In genomic region chr1:16026723-16027484, GRCh38 we compare ENCODE assay signal across 10 cellular contexts. TPM values are rescaled to one million over a fixed set of nuclear protein-coding genes. Genes with fewer than 3 reads are reported as not detected.
A peak's percentile ranks its signal among the peaks of the same experiment; 100 is the strongest.
DNase-seq lines count a peak whose midpoint lies in the region; ATAC-seq, FAIRE-seq and TF ChIP-seq lines count a peak whose summit lies in the region.
"Had no signal": no experiment of that assay in that cellular context is flagged by ENCODE, and none has a peak within 500 bp of the region (broad histone marks: within the 10 kb centered on the region; RNA-seq: fewer than 3 reads in every experiment).

No MANE protein-coding gene starts in this region.

- H3K27ac ChIP-seq in kidney (ENCODE audit: low read depth in 2 of 2, low read length in 2 of 2): no peak overlapping the region
- no peak overlapping the region for H3K27ac ChIP-seq in thymus (ENCODE audit: low read depth)
- H3K27ac ChIP-seq in spleen: no peak overlapping the region

- intact Hi-C loops in kidney (cut with DNase I) (no loop called here), spleen (cut with DNase I; ENCODE audit: low total_unique reads) (no loop called here)

- no peak for ATAC-seq in GM19395 (IDR thresholded peaks at IDR 0.05; ENCODE audit: unreplicated experiment)
- ATAC-seq in GM21576 (IDR thresholded peaks at IDR 0.05; ENCODE audit: unreplicated experiment): no peak

- H3K9ac ChIP-seq in kidney (ENCODE audit: low read length in 2 of 2): no peak overlapping the region

- H3K9me3 ChIP-seq in kidney (ENCODE audit: control insufficient read depth in 1 of 2, low read length in 2 of 2): no peaks in the 10 kb centered on the region
- peaks cover 1% of the 10 kb centered on the region for H3K9me3 ChIP-seq in thymus (ENCODE audit: control insufficient read depth)
- no peaks in the 10 kb centered on the region for H3K9me3 ChIP-seq in spleen

- TF ChIP-seq CTCF in kidney (IDR thresholded peaks at IDR 0.05; ENCODE audit: borderline replicate concordance, extremely low read depth, insufficient read depth) (no peak), spleen (IDR thresholded peaks at IDR 0.05 in 8 of 11, conservative IDR thresholded peaks at IDR 0.05 in 3 of 11) (no peak)

- H3K27me3 Mint-ChIP-seq in activated T-cell treated with anti-CD3 and anti-CD28 coated beads, Interleukin-2, amount 50 U/mL, for 24 hours: peaks cover 25% of the 10 kb centered on the region

- no peak overlapping the region for H3K27ac Mint-ChIP-seq in activated T-cell treated with anti-CD3 and anti-CD28 coated beads, Interleukin-2, amount 50 U/mL, for 24 hours
- H3K27ac Mint-ChIP-seq: CD4-positive, CD25-positive, alpha-beta regulatory T cell had no signal

- peak; percentile 23 to 25 for DNase-seq in activated CD4-positive, alpha-beta T cell treated with anti-CD3 and anti-CD28 coated beads for 24 hours (ENCODE audit: low read depth in 2 of 2)
- DNase-seq in activated CD4-positive, alpha-beta T cell treated with anti-CD3 and anti-CD28 coated beads for 1 hour: no peak
- DNase-seq in activated T-cell treated with anti-CD3 and anti-CD28 coated beads, Interleukin-2, amount 50 U/mL, for 24 hours: peak; percentile 73
- DNase-seq in kidney (peak; percentile 74), spleen (no peak)

- no peaks in the 10 kb centered on the region for H3K9me3 Mint-ChIP-seq in activated T-cell treated with anti-CD3 and anti-CD28 coated beads, Interleukin-2, amount 50 U/mL, for 24 hours
- H3K9me3 Mint-ChIP-seq: CD4-positive, CD25-positive, alpha-beta regulatory T cell had no signal

- H3K4me1 ChIP-seq in kidney (ENCODE audit: control insufficient read depth in 1 of 2, insufficient read depth in 1 of 2, low read depth in 1 of 2, low read length in 2 of 2): peaks cover 5 to 10% of the 10 kb centered on the region in 2 donors
- H3K4me1 ChIP-seq in thymus (ENCODE audit: control insufficient read depth, insufficient read depth, low read length): peaks cover 2% of the 10 kb centered on the region
- H3K4me1 ChIP-seq in spleen: peaks cover 6 to 14% (median 9%) of the 10 kb centered on the region in 6 donors

- FAIRE-seq in kidney (lab: Jason Lieb, UNC): no peak

- H3K4me3 ChIP-seq in kidney (ENCODE audit: low read length in 2 of 2): no peak overlapping the region
- peak overlapping the region; percentile 12 for H3K4me3 ChIP-seq in thymus (ENCODE audit: low read length)
- H3K4me3 ChIP-seq in spleen: peak overlapping the region in 4 of 8 donors; percentile 16 to 57 (median 22)

- H3K4me3 Mint-ChIP-seq in activated T-cell treated with anti-CD3 and anti-CD28 coated beads, Interleukin-2, amount 50 U/mL, for 24 hours: no peak overlapping the region

- H3K36me3 ChIP-seq in kidney (ENCODE audit: control insufficient read depth in 1 of 2, insufficient read depth in 2 of 2, low read length in 2 of 2) (no peaks in the 10 kb centered on the region), thymus (ENCODE audit: control insufficient read depth, insufficient read depth) (no peaks in the 10 kb centered on the region), spleen (no peaks in the 10 kb centered on the region)

- 16% methylated on average over 33 of the region's 33 CpGs for WGBS in thymus
- 11 to 13% (median 12%) methylated on average over 17 to 33 of the region's 33 CpGs for WGBS in spleen, 5 donors

- H3K36me3 Mint-ChIP-seq in activated T-cell treated with anti-CD3 and anti-CD28 coated beads, Interleukin-2, amount 50 U/mL, for 24 hours (ENCODE audit: low read depth): no peaks in the 10 kb centered on the region
- H3K36me3 Mint-ChIP-seq: CD4-positive, CD25-positive, alpha-beta regulatory T cell had no signal

- H3K4me1 Mint-ChIP-seq in activated T-cell treated with anti-CD3 and anti-CD28 coated beads, Interleukin-2, amount 50 U/mL, for 24 hours (ENCODE audit: low read depth): peaks cover 2% of the 10 kb centered on the region

- H3K27me3 ChIP-seq in thymus (ENCODE audit: control insufficient read depth, insufficient read depth): no peaks in the 10 kb centered on the region
- peaks cover 0 to 47% (median 23%) of the 10 kb centered on the region in 7 donors for H3K27me3 ChIP-seq in spleen (replicated peaks in 1 of 7)

- no peak for TF ChIP-seq POLR2A in spleen (IDR thresholded peaks at IDR 0.05)

RNA-seq across cellular contexts. Expression of gene CLCNKA, which starts 5.1 kb away (rescaled TPM):
- total RNA-seq in kidney: 7.8 TPM
- 187 TPM for polyA plus RNA-seq in kidney (ENCODE audit: insufficient read depth, low read depth, low replicate concordance)
- polyA plus RNA-seq in thymus: 0.30 TPM
- total RNA-seq in spleen: under 1 TPM in 3 of 7 donors, not detected in 4; 0.22 to 0.46 (median 0.37) TPM
- polyA plus RNA-seq in spleen: under 1 TPM; 0.19 to 0.50 (median 0.20) TPM
- total RNA-seq: CD4-positive, CD25-positive, alpha-beta regulatory T cell; HT1080 had no signal
- polyA plus RNA-seq: CD4-positive, CD25-positive, alpha-beta regulatory T cell had no signal

RNA-seq across cellular contexts. Expression of gene HSPB7, which starts 9.1 kb away (rescaled TPM):
- 29.1 TPM for total RNA-seq in kidney
- polyA plus RNA-seq in kidney (ENCODE audit: insufficient read depth, low read depth, low replicate concordance): 17.0 TPM
- 9.5 TPM for polyA plus RNA-seq in thymus
- total RNA-seq in spleen: 1 to 10 TPM in 6 of 7 donors, under 1 TPM in 1; 0.60 to 3.7 (median 2.2) TPM
- polyA plus RNA-seq in spleen: 1 to 10 TPM; 2.3 to 8.1 (median 4.2) TPM
- total RNA-seq: CD4-positive, CD25-positive, alpha-beta regulatory T cell; HT1080 had no signal
- polyA plus RNA-seq: CD4-positive, CD25-positive, alpha-beta regulatory T cell had no signal

RNA-seq across cellular contexts. Expression of gene CLCNKB, which starts 16.7 kb away (rescaled TPM):
- 60.6 TPM for total RNA-seq in kidney
- polyA plus RNA-seq in kidney (ENCODE audit: insufficient read depth, low read depth, low replicate concordance): 519 TPM
- 0.34 TPM for polyA plus RNA-seq in thymus
- total RNA-seq in spleen: under 1 TPM in 1 of 7 donors, not detected in 6; 0.13 TPM
- polyA plus RNA-seq in spleen: under 1 TPM; 0.04 to 0.10 (median 0.06) TPM
- total RNA-seq: CD4-positive, CD25-positive, alpha-beta regulatory T cell; HT1080 had no signal
- polyA plus RNA-seq: CD4-positive, CD25-positive, alpha-beta regulatory T cell had no signal

RNA-seq across cellular contexts. Expression of gene SRARP, which starts 22.9 kb away (rescaled TPM):
- 0.22 TPM for total RNA-seq in kidney
- 4.0 TPM for polyA plus RNA-seq in kidney (ENCODE audit: insufficient read depth, low read depth, low replicate concordance)
- 0.11 TPM for polyA plus RNA-seq in thymus
- not detected for total RNA-seq in spleen
- not detected for polyA plus RNA-seq in spleen
- total RNA-seq: CD4-positive, CD25-positive, alpha-beta regulatory T cell; HT1080 had no signal
- polyA plus RNA-seq: CD4-positive, CD25-positive, alpha-beta regulatory T cell had no signal

RNA-seq across cellular contexts. Expression of gene FAM131C, which starts 46.5 kb away (rescaled TPM):
- total RNA-seq in kidney (5.0 TPM), spleen (under 1 TPM in 1 of 7 donors, not detected in 6; 0.47 TPM)
- polyA plus RNA-seq in kidney (ENCODE audit: insufficient read depth, low read depth, low replicate concordance) (12.0 TPM), thymus (0.96 TPM), spleen (under 1 TPM in 1 of 3 donors, not detected in 2; 0.11 TPM)
- total RNA-seq: CD4-positive, CD25-positive, alpha-beta regulatory T cell had no signal

Comparison
In these comparisons a context has a peak if more than half of its experiments do, and no peak if none do; other contexts are left out.
1. DNase-seq: peak in activated CD4-positive, alpha-beta T cell treated with anti-CD3 and anti-CD28 coated beads for 24 hours (2 of 2), activated T-cell treated with anti-CD3 and anti-CD28 coated beads, Interleukin-2, amount 50 U/mL, for 24 hours (single experiment) and kidney (single experiment); none in activated CD4-positive, alpha-beta T cell treated with anti-CD3 and anti-CD28 coated beads for 1 hour (single experiment) and spleen (single experiment).
2. RNA of gene CLCNKA, which starts 5.1 kb away (polyA plus RNA-seq): 187 TPM in kidney (single experiment); 0.30 TPM in thymus (single experiment) and 0.19 to 0.50 TPM in spleen; every median in the first group is over 100 times any median in the second.
3. RNA of gene CLCNKB, which starts 16.7 kb away (polyA plus RNA-seq): 519 TPM in kidney (single experiment); 0.34 TPM in thymus (single experiment) and 0.04 to 0.10 TPM in spleen; every median in the first group is over 100 times any median in the second.